Comparison of ENCODE assay signal across 8 cellular contexts in the genomic region with DNA sequence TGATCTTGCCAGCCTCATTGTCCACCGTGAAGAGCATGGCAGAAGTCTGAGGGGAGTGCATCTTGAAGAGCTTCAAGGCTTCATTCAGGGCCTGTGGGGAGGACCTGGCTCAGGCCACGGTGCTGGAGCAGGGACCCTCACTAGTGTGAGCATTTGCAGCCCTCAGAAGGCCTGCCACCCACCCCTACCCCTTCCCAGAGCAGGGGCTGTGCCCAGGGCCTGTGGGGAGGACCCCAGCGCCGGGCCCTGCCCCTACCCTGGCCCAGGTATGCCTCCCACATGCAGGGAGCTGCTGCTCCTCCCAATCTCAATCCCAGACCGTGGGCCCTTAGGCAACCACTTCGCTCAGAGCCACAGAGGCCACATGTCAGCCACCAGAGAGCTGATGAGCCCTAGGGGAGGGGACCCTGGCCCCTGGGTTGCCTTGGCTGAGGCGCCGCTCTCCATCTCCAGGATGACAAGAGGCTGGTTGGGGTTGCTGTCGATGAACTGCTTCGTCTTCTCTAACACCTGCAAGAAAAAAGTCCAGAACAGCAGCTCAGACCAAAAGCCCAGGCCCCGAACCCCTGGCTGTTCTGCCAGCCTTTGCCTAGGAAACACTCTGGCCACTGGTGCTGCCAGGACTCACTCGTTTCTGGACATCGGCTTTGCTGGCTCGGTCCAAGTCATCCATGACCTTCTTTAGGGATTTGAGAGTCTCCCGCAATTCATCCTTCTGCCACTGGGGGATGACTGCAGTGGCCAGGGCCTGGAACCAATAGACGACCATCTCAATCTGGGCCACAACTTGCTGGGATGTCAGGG. TPM values are rescaled to one million over a fixed set of nuclear protein-coding genes. Genes with fewer than 3 reads are reported as not detected.
DNase-seq lines count a peak whose midpoint lies in the region; ATAC-seq and TF ChIP-seq lines count a peak whose summit lies in the region.

No MANE protein-coding gene starts in this region.

- H3K4me3 Mint-ChIP-seq in immature natural killer cell = no peak overlapping the region
- no peak overlapping the region for H3K4me3 Mint-ChIP-seq in stimulated activated naive CD8-positive, alpha-beta T cell treated with anti-CD3 and anti-CD28 coated beads, Interleukin-15, amount 100 ng/mL, for 72 hours

- no peak overlapping the region for H3K4me3 ChIP-seq in LNCaP clone FGC (ENCODE audit: low read depth, low read length)

- H3K27ac Mint-ChIP-seq in immature natural killer cell = peak overlapping the region in 1 of 6 donors; percentile 67
- peak overlapping the region in 1 of 2 donors; percentile 19 for H3K27ac Mint-ChIP-seq in stimulated activated naive CD8-positive, alpha-beta T cell treated with anti-CD3 and anti-CD28 coated beads, Interleukin-15, amount 100 ng/mL, for 72 hours

- H3K27me3 Mint-ChIP-seq in immature natural killer cell (ENCODE audit: low read depth in 3 of 3) = peaks cover 0 to 6% (median 2%) of the 10 kb centered on the region in 3 donors
- H3K27me3 Mint-ChIP-seq in stimulated activated naive CD8-positive, alpha-beta T cell treated with anti-CD3 and anti-CD28 coated beads, Interleukin-15, amount 100 ng/mL, for 72 hours = no peaks in the 10 kb centered on the region

- DNase-seq in NCI-H2227 (lab: John Stamatoyannopoulos, UW; ENCODE audit: unreplicated experiment) (peak; percentile 43), NCI-H2227 treated with DMSO at 0.1 percent for 48 hours (lab: John Stamatoyannopoulos, UW) (no peak), LNCaP clone FGC (ENCODE audit: low read depth) (no peak), immature natural killer cell (peak; percentile 13 to 19 (median 14))
- peak; percentile 32 for DNase-seq in activated naive CD4-positive, alpha-beta T cell treated with anti-CD3 and anti-CD28 coated beads, Interleukin-2, amount 50 U/mL, for 16 hours
- DNase-seq in stimulated activated naive CD8-positive, alpha-beta T cell treated with anti-CD3 and anti-CD28 coated beads, Interleukin-15, amount 100 ng/mL, for 72 hours = peak; percentile 30 to 40

- ATAC-seq in stimulated activated naive CD8-positive, alpha-beta T cell treated with anti-CD3 and anti-CD28 coated beads, Interleukin-15, amount 100 ng/mL, for 72 hours = no peak
- no peak for ATAC-seq in GM21515 (IDR thresholded peaks at IDR 0.05; ENCODE audit: unreplicated experiment)
- no peak for ATAC-seq in GM18498 (IDR thresholded peaks at IDR 0.05; ENCODE audit: unreplicated experiment)

- H3K4me1 Mint-ChIP-seq in immature natural killer cell = peaks cover 20 to 23% of the 10 kb centered on the region in 2 donors
- peaks cover 42% of the 10 kb centered on the region for H3K4me1 Mint-ChIP-seq in stimulated activated naive CD8-positive, alpha-beta T cell treated with anti-CD3 and anti-CD28 coated beads, Interleukin-15, amount 100 ng/mL, for 72 hours

- peaks cover 5 to 12% (median 7%) of the 10 kb centered on the region in 3 donors for H3K36me3 Mint-ChIP-seq in immature natural killer cell

- peak; percentile 47 for TF ChIP-seq CTCF in LNCaP clone FGC (IDR thresholded peaks at IDR 0.05; ENCODE audit: control insufficient read depth, extremely low read depth, insufficient read depth)

- no peaks in the 10 kb centered on the region for H3K9me3 Mint-ChIP-seq in immature natural killer cell
- no peaks in the 10 kb centered on the region for H3K9me3 Mint-ChIP-seq in stimulated activated naive CD8-positive, alpha-beta T cell treated with anti-CD3 and anti-CD28 coated beads, Interleukin-15, amount 100 ng/mL, for 72 hours

RNA-seq across cellular contexts. Expression of gene EXOSC6, which starts 1.8 kb away (rescaled TPM):
- polyA plus RNA-seq in immature natural killer cell = 10 to 100 TPM in 1 of 3 donors, 1 to 10 TPM in 2; 3.9 to 11.8 (median 5.9) TPM

RNA-seq across cellular contexts. Expression of gene AARS1, which starts 35.8 kb away (rescaled TPM):
- 10 to 100 TPM; 25.4 to 47.1 (median 38.6) TPM for polyA plus RNA-seq in immature natural killer cell

RNA-seq across cellular contexts. Expression of gene DDX19B, which starts 45.5 kb away (rescaled TPM):
- polyA plus RNA-seq in immature natural killer cell = 10 to 100 TPM; 53.1 to 85.3 (median 68.7) TPM

Comparison
In these comparisons a context has a peak if more than half of its experiments do, and no peak if none do; other contexts are left out.
1. DNase-seq: peak in NCI-H2227 (single experiment), activated naive CD4-positive, alpha-beta T cell treated with anti-CD3 and anti-CD28 coated beads, Interleukin-2, amount 50 U/mL, for 16 hours (single experiment), immature natural killer cell (3 of 3) and stimulated activated naive CD8-positive, alpha-beta T cell treated with anti-CD3 and anti-CD28 coated beads, Interleukin-15, amount 100 ng/mL, for 72 hours (2 of 2); none in NCI-H2227 treated with DMSO at 0.1 percent for 48 hours (single experiment) and LNCaP clone FGC (single experiment).